8 cellular contexts compared by ENCODE assay signal in genomic region chr9:121557581-121558422, GRCh38. TPM values are rescaled to one million over a fixed set of nuclear protein-coding genes. Genes with fewer than 3 reads are reported as not detected.
DNase-seq lines count a peak whose midpoint lies in the region; ATAC-seq and TF ChIP-seq lines count a peak whose summit lies in the region.

No MANE protein-coding gene starts in this region.

- POLR2A ChIA-PET in HCT116 (lab: Charles Lee) = interaction anchor here (1.2 kb wide), 1 partner anchor 12 kb away, joined by 3 read pairs; no protein-coding TSS in a partner anchor

- no peaks in the 10 kb centered on the region for H3K79me2 ChIP-seq in HCT116 (ENCODE audit: insufficient read depth, low read length)

- peaks cover 6% of the 10 kb centered on the region for H3K4me1 Mint-ChIP-seq in activated T-helper 2 cell treated with anti-CD3 and anti-CD28 coated beads, Interferon-gamma antibody, Interleukin-2, Interleukin-4, amounts not matched to agents 10 μg/mL and 5 μg/mL and 100 μg/mL, durations not matched to agents 14 hours and 24 hours and 36 hours (ENCODE audit: low read depth)

- no peaks in the 10 kb centered on the region for H3K9me3 ChIP-seq in HCT116 (ENCODE audit: control insufficient read depth in 1 of 2, insufficient read depth in 1 of 2, low read depth in 1 of 2, low read length in 2 of 2)
- H3K9me3 ChIP-seq in SJSA1 (replicated peaks) = no peaks in the 10 kb centered on the region
- no peaks in the 10 kb centered on the region for H3K9me3 ChIP-seq in mucosa of descending colon
- H3K9me3 ChIP-seq in aorta (ENCODE audit: control insufficient read depth, low read length) = no peaks in the 10 kb centered on the region

- CTCF ChIA-PET in HCT116 (lab: Charles Lee) = interaction anchor here (0.9 to 2.0 kb wide), 2 partner anchors 12 to 42 kb away, joined by 3 to 15 read pairs; no protein-coding TSS in a partner anchor

- H3K27me3 ChIP-seq in HCT116 (ENCODE audit: insufficient read depth, low read length) (no peaks in the 10 kb centered on the region), SJSA1 (replicated peaks) (no peaks in the 10 kb centered on the region), aorta (ENCODE audit: control insufficient read depth in 1 of 2, insufficient read depth in 2 of 2, low read length in 1 of 2) (no peaks in the 10 kb centered on the region)

- TF ChIP-seq POLR2A in HCT116 (IDR thresholded peaks at IDR 0.05; ENCODE audit: borderline replicate concordance, extremely low read depth, insufficient read depth, insufficient read length) = no peak

- no TSS peak for BruUV-seq in HCT116 (replicated peaks; lab: Mats Ljungman, UMichigan)

- peak overlapping the region; percentile 77 for H3K4me2 ChIP-seq in HCT116 (ENCODE audit: low read length)

- no peaks in the 10 kb centered on the region for H4K20me1 ChIP-seq in HCT116 (ENCODE audit: insufficient read depth)

- DNase-seq in Ammon's horn (ENCODE audit: low spot score) (peak; percentile 73), HCT116 (ENCODE audit: low read depth, low spot score) (no peak), SJSA1 (ENCODE audit: low read depth in 1 of 2, low spot score in 2 of 2) (peak; percentile 76 to 77), epithelial cell of esophagus (ENCODE audit: low read depth) (peak; percentile 79), mucosa of descending colon (peak in 2 of 3 donors; percentile 40 to 42), aorta (peak; percentile 93 to 94)
- DNase-seq in activated T-helper 2 cell treated with anti-CD3 and anti-CD28 coated beads, Interferon-gamma antibody, Interleukin-2, Interleukin-4, amounts not matched to agents 10 μg/mL and 5 μg/mL and 100 μg/mL, durations not matched to agents 14 hours and 24 hours and 36 hours (ENCODE audit: low spot score) = no peak
- no peak for DNase-seq in stimulated activated naive CD4-positive, alpha-beta T cell treated with Interleukin-2 at 50 U/mL for 16 hours (lab: John Stamatoyannopoulos, UW)

- H3K9me3 Mint-ChIP-seq in activated T-helper 2 cell treated with anti-CD3 and anti-CD28 coated beads, Interferon-gamma antibody, Interleukin-2, Interleukin-4, amounts not matched to agents 10 μg/mL and 5 μg/mL and 100 μg/mL, durations not matched to agents 14 hours and 24 hours and 36 hours = no peaks in the 10 kb centered on the region

- no peaks in the 10 kb centered on the region for H3K27me3 Mint-ChIP-seq in activated T-helper 2 cell treated with anti-CD3 and anti-CD28 coated beads, Interferon-gamma antibody, Interleukin-2, Interleukin-4, amounts not matched to agents 10 μg/mL and 5 μg/mL and 100 μg/mL, durations not matched to agents 14 hours and 24 hours and 36 hours (ENCODE audit: low read depth)

- H3K36me3 Mint-ChIP-seq in activated T-helper 2 cell treated with anti-CD3 and anti-CD28 coated beads, Interferon-gamma antibody, Interleukin-2, Interleukin-4, amounts not matched to agents 10 μg/mL and 5 μg/mL and 100 μg/mL, durations not matched to agents 14 hours and 24 hours and 36 hours (ENCODE audit: low read depth) = no peaks in the 10 kb centered on the region

- H3K4me3 ChIP-seq in HCT116 (replicated peaks in 1 of 2; ENCODE audit: low read depth in 1 of 2, low read length in 2 of 2) (peak overlapping the region in 1 of 2 experiments; percentile 39; a peak in 3 of 4 replicates), SJSA1 (no peak overlapping the region), epithelial cell of esophagus (ENCODE audit: low read length) (no peak overlapping the region), mucosa of descending colon (no peak overlapping the region), aorta (ENCODE audit: low read length in 2 of 2) (no peak overlapping the region)

- H3K9me2 ChIP-seq in HCT116 (ENCODE audit: insufficient read depth) = no peaks in the 10 kb centered on the region

- no peak for TF ChIP-seq RAD21 in HCT116 (IDR thresholded peaks at IDR 0.05; ENCODE audit: low read depth)

- RAD21 ChIA-PET in HCT116 (lab: Charles Lee; ENCODE audit: low non-redundant PET in 1 of 2, low total read pairs in 2 of 2, uncharacterized antibody in 2 of 2, unreplicated experiment in 2 of 2) = no interaction called here

- H3K9ac ChIP-seq in HCT116 (ENCODE audit: low read length) = peak overlapping the region; percentile 35

- H2AFZ ChIP-seq in HCT116 (ENCODE audit: low read depth, low read length, poor library complexity, severe bottlenecking) = peak overlapping the region; percentile 97

- H3K4me1 ChIP-seq in HCT116 (ENCODE audit: control insufficient read depth in 1 of 2, insufficient read depth in 2 of 2, low read length in 2 of 2) (peaks cover 14 to 17% of the 10 kb centered on the region in 2 experiments), SJSA1 (replicated peaks) (peaks cover 28% of the 10 kb centered on the region), mucosa of descending colon (ENCODE audit: low read depth) (peaks cover 2% of the 10 kb centered on the region), aorta (ENCODE audit: control insufficient read depth in 1 of 2, insufficient read depth in 2 of 2, low read length in 2 of 2) (peaks cover 0 to 6% of the 10 kb centered on the region in 2 donors)

- 1 to 2% methylated on average over 15 of the region's 15 CpGs for WGBS in aorta, 2 donors

- intact Hi-C loops in HCT116 (cut with micrococcal nuclease) (no loop called here), mucosa of descending colon (cut with DNase I, micrococcal nuclease) (loop anchor here in 1 of 2 donors (10.0 kb wide), 1 partner anchor 137 kb away; no protein-coding TSS in a partner anchor), aorta (cut with DNase I) (loop anchor here in 1 of 2 donors (5.0 kb wide), 1 partner anchor 39 kb away; no protein-coding TSS in a partner anchor)
- intact Hi-C loops in activated T-helper 2 cell treated with anti-CD3 and anti-CD28 coated beads, Interferon-gamma antibody, Interleukin-2, Interleukin-4, amounts not matched to agents 10 μg/mL and 5 μg/mL and 100 μg/mL, durations not matched to agents 14 hours and 24 hours and 36 hours (cut with micrococcal nuclease) = no loop called here

- no peak for TF ChIP-seq CTCF in HCT116 (IDR thresholded peaks at IDR 0.05 in 2 of 3, conservative IDR thresholded peaks at IDR 0.05 in 1 of 3; ENCODE audit: borderline replicate concordance in 1 of 3, insufficient read depth in 1 of 3, low read depth in 2 of 3, low read length in 2 of 3)
- TF ChIP-seq CTCF in epithelial cell of esophagus (IDR thresholded peaks at IDR 0.05; ENCODE audit: insufficient read depth, low read depth, low read length, missing control alignments) = no peak
- no peak for TF ChIP-seq CTCF in mucosa of descending colon (IDR thresholded peaks at IDR 0.05)

- peak; percentile 78 for ATAC-seq in HCT116
- peak; percentile 51 for ATAC-seq in mucosa of descending colon
- ATAC-seq in aorta (ENCODE audit: low FRiP score) = peak; percentile 78

- no peak overlapping the region for H3K4me3 Mint-ChIP-seq in activated T-helper 2 cell treated with anti-CD3 and anti-CD28 coated beads, Interferon-gamma antibody, Interleukin-2, Interleukin-4, amounts not matched to agents 10 μg/mL and 5 μg/mL and 100 μg/mL, durations not matched to agents 14 hours and 24 hours and 36 hours (ENCODE audit: low read depth)

- H3K27ac ChIP-seq in HCT116 (ENCODE audit: low read depth, low read length) = peak overlapping the region; percentile 9; the same call in 1 of the 2 replicates
- peak overlapping the region; percentile 56 for H3K27ac ChIP-seq in SJSA1
- peak overlapping the region; percentile 45 to 81 for H3K27ac ChIP-seq in aorta (ENCODE audit: low read depth in 1 of 2, low read length in 2 of 2)

- H3K36me3 ChIP-seq in HCT116 (ENCODE audit: control insufficient read depth in 1 of 2, insufficient read depth in 2 of 2, low read length in 2 of 2) (no peaks in the 10 kb centered on the region), SJSA1 (no peaks in the 10 kb centered on the region), mucosa of descending colon (ENCODE audit: low read depth) (no peaks in the 10 kb centered on the region), aorta (ENCODE audit: control insufficient read depth in 1 of 2, insufficient read depth in 2 of 2, low read length in 1 of 2) (no peaks in the 10 kb centered on the region)

- no peak overlapping the region for H3K27ac Mint-ChIP-seq in activated T-helper 2 cell treated with anti-CD3 and anti-CD28 coated beads, Interferon-gamma antibody, Interleukin-2, Interleukin-4, amounts not matched to agents 10 μg/mL and 5 μg/mL and 100 μg/mL, durations not matched to agents 14 hours and 24 hours and 36 hours

TF ChIP-seq in HCT116, 20 proteins besides CTCF, POLR2A, EP300 and RAD21:
- TF ChIP-seq, protein P1, sequence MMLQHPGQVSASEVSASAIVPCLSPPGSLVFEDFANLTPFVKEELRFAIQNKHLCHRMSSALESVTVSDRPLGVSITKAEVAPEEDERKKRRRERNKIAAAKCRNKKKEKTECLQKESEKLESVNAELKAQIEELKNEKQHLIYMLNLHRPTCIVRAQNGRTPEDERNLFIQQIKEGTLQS (IDR thresholded peaks at IDR 0.05) = no peak
- no peak for TF ChIP-seq EGR1 (IDR thresholded peaks at IDR 0.05; ENCODE audit: low read depth)
- TF ChIP-seq FOSL1 (IDR thresholded peaks at IDR 0.05; ENCODE audit: low read depth) = no peak
- TF ChIP-seq JUND (IDR thresholded peaks at IDR 0.05) = no peak
- no peak for TF ChIP-seq ELF1 (IDR thresholded peaks at IDR 0.05; ENCODE audit: borderline replicate concordance, low read depth)
- TF ChIP-seq POLR2AphosphoS5 (IDR thresholded peaks at IDR 0.05; ENCODE audit: low read depth, low read length) = peak; percentile 36; the same call in 1 of the 2 replicates
- TF ChIP-seq TCF7L2 (IDR thresholded peaks at IDR 0.05; ENCODE audit: borderline replicate concordance, extremely low read depth, insufficient read depth, insufficient read length) = no peak
- no peak for TF ChIP-seq MAX (IDR thresholded peaks at IDR 0.05)
TF ChIP-seq in HCT116: peak in this region for 1.

RNA-seq across cellular contexts. Expression of gene GGTA1, which starts 58.2 kb away (rescaled TPM):
- total RNA-seq in HCT116 (2021; ENCODE audit: unreplicated experiment) = not detected
- not detected in 2 replicates for polyA plus RNA-seq in HCT116 (2012)
- not detected in 2 replicates for total RNA-seq in SJSA1 (2014; rRNA removed; shearing (Covaris generic))
- 1 to 10 TPM; 1.7 to 6.5 (median 3.2) TPM for total RNA-seq in mucosa of descending colon
- 10 to 100 TPM; 17.6 to 38.9 TPM for total RNA-seq in aorta
- 100 to 1,000 TPM; 102 to 239 TPM for polyA plus RNA-seq in aorta
- not detected in 2 replicates for total RNA-seq in activated T-helper 2 cell treated with anti-CD3 and anti-CD28 coated beads, Interferon-gamma antibody, Interleukin-2, Interleukin-4, amounts not matched to agents 10 μg/mL and 5 μg/mL and 100 μg/mL, durations not matched to agents 14 hours and 24 hours and 36 hours

Comparison
In these comparisons a context has a peak if more than half of its experiments do, and no peak if none do; other contexts are left out.
1. DNase-seq: peak in Ammon's horn (single experiment), SJSA1 (2 of 2), epithelial cell of esophagus (single experiment), mucosa of descending colon (2 of 3) and aorta (2 of 2); none in HCT116 (single experiment), activated T-helper 2 cell treated with anti-CD3 and anti-CD28 coated beads, Interferon-gamma antibody, Interleukin-2, Interleukin-4, amounts not matched to agents 10 μg/mL and 5 μg/mL and 100 μg/mL, durations not matched to agents 14 hours and 24 hours and 36 hours (single experiment) and stimulated activated naive CD4-positive, alpha-beta T cell treated with Interleukin-2 at 50 U/mL for 16 hours (single experiment).
2. H3K27ac ChIP-seq: peak in every context shown above with its lines; median percentile 63 in aorta; 56 in SJSA1; 9 in HCT116.
3. Peak in every context shown above with its lines, with median percentiles within 50 percentile points of each other: ATAC-seq.